8 cellular contexts compared by ENCODE assay signal in the genomic region with DNA sequence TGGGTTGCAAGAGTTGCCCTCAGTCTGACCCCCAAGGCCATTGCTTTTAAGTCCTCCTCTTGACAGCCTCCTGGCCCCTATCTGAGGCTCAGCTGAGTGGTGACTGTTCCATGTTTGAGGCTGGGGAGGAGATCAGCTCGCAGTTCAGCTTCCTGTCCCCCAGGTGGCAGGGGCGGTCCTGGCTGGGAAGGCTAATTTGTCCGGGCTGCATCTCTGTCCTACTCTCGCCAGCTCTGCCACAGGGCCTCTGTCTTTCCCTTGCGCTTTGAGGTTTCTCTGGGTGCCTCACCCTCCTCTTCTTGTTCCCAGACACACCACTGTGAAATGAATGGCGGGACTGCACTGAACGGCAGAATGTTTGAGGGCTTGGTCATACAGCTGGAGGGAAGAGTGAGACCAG.
DNase-seq lines count a peak whose midpoint lies in the region; ATAC-seq, FAIRE-seq and TF ChIP-seq lines count a peak whose summit lies in the region.

No MANE protein-coding gene starts in this region.

- no peak overlapping the region for H3K27ac ChIP-seq in OCI-LY7 (ENCODE audit: low read depth, low read length, poor library complexity, severe bottlenecking)

- H3K4me1 ChIP-seq in OCI-LY7 (ENCODE audit: insufficient read depth, low read length, poor library complexity, severe bottlenecking): no peaks in the 10 kb centered on the region

- no peaks in the 10 kb centered on the region for H3K79me2 ChIP-seq in OCI-LY7 (ENCODE audit: insufficient read depth, low read depth, low read length)

- H3K36me3 ChIP-seq in OCI-LY7 (ENCODE audit: insufficient read depth, low read length): no peaks in the 10 kb centered on the region

- no peak overlapping the region for H3K4me3 Mint-ChIP-seq in stimulated activated naive B cell treated with anti-CD40 and anti-IgM and Interleukin-4, amounts not matched to agents 10 μg/mL and 1 μg/mL and 100 μg/mL, for 72 hours
- H3K4me3 Mint-ChIP-seq in effector memory CD8-positive, alpha-beta T cell: no peak overlapping the region

- peaks cover 0 to 3% of the 10 kb centered on the region in 2 donors for H3K27me3 Mint-ChIP-seq in stimulated activated naive B cell treated with anti-CD40 and anti-IgM and Interleukin-4, amounts not matched to agents 10 μg/mL and 1 μg/mL and 100 μg/mL, for 72 hours
- H3K27me3 Mint-ChIP-seq in effector memory CD8-positive, alpha-beta T cell: peaks cover 0 to 13% of the 10 kb centered on the region in 2 donors

- no peaks in the 10 kb centered on the region for H3K9me3 ChIP-seq in OCI-LY7 (ENCODE audit: low read length)

- ATAC-seq in stimulated activated naive B cell treated with anti-CD40 and anti-IgM and Interleukin-4, amounts not matched to agents 10 μg/mL and 1 μg/mL and 100 μg/mL, for 72 hours (replicated peaks): peak; percentile 31 to 71
- ATAC-seq in HG03159 (IDR thresholded peaks at IDR 0.05; ENCODE audit: unreplicated experiment): no peak
- no peak for ATAC-seq in effector memory CD8-positive, alpha-beta T cell (replicated peaks)

- no peak overlapping the region for H3K4me2 ChIP-seq in OCI-LY7 (ENCODE audit: low read length)

- no peak for FAIRE-seq in D721Med (lab: Jason Lieb, UNC)

- H3K27ac Mint-ChIP-seq in stimulated activated naive B cell treated with anti-CD40 and anti-IgM and Interleukin-4, amounts not matched to agents 10 μg/mL and 1 μg/mL and 100 μg/mL, for 72 hours: no peak overlapping the region
- no peak overlapping the region for H3K27ac Mint-ChIP-seq in effector memory CD8-positive, alpha-beta T cell

- H3K4me3 ChIP-seq in OCI-LY7 (ENCODE audit: low read depth, low read length, poor library complexity, severe bottlenecking): no peak overlapping the region

- TF ChIP-seq CTCF in D721Med (IDR thresholded peaks at IDR 0.05; ENCODE audit: insufficient read depth, missing control alignments) (peak; percentile 24), OCI-LY7 (conservative IDR thresholded peaks at IDR 0.05; ENCODE audit: low read length) (peak; percentile 65)

- no peaks in the 10 kb centered on the region for H3K4me1 Mint-ChIP-seq in stimulated activated naive B cell treated with anti-CD40 and anti-IgM and Interleukin-4, amounts not matched to agents 10 μg/mL and 1 μg/mL and 100 μg/mL, for 72 hours
- H3K4me1 Mint-ChIP-seq in effector memory CD8-positive, alpha-beta T cell (ENCODE audit: low read depth in 2 of 2): no peaks in the 10 kb centered on the region

- DNase-seq in D721Med (ENCODE audit: insufficient read length, low spot score): no peak
- DNase-seq in HPDE6-E6E7 (ENCODE audit: extremely low spot score): peak; percentile 50
- peak; percentile 19 for DNase-seq in OCI-LY7 (ENCODE audit: low spot score)
- DNase-seq in fibroblast of gingiva (ENCODE audit: low read depth): peak; percentile 15
- DNase-seq in stimulated activated naive B cell treated with anti-CD40 and anti-IgM and Interleukin-4, amounts not matched to agents 10 μg/mL and 1 μg/mL and 100 μg/mL, for 72 hours: no peak
- no peak for DNase-seq in effector memory CD8-positive, alpha-beta T cell
- no peak for DNase-seq in GOT3 (lab: John Stamatoyannopoulos, UW)

- H4K20me1 ChIP-seq in OCI-LY7 (ENCODE audit: insufficient read depth, low read length): no peaks in the 10 kb centered on the region

- no peaks in the 10 kb centered on the region for H3K9me3 Mint-ChIP-seq in stimulated activated naive B cell treated with anti-CD40 and anti-IgM and Interleukin-4, amounts not matched to agents 10 μg/mL and 1 μg/mL and 100 μg/mL, for 72 hours
- H3K9me3 Mint-ChIP-seq in effector memory CD8-positive, alpha-beta T cell: no peaks in the 10 kb centered on the region

- intact Hi-C loops in OCI-LY7 (cut with micrococcal nuclease; ENCODE audit: unreplicated experiment): no loop called here

- no peak overlapping the region for H2AFZ ChIP-seq in OCI-LY7 (ENCODE audit: low read length)

- H3K36me3 Mint-ChIP-seq in stimulated activated naive B cell treated with anti-CD40 and anti-IgM and Interleukin-4, amounts not matched to agents 10 μg/mL and 1 μg/mL and 100 μg/mL, for 72 hours: no peaks in the 10 kb centered on the region
- no peaks in the 10 kb centered on the region for H3K36me3 Mint-ChIP-seq in effector memory CD8-positive, alpha-beta T cell (ENCODE audit: insufficient read depth)

- CTCF ChIA-PET in OCI-LY7 (lab: Charles Lee; ENCODE audit: unreplicated experiment): interaction anchor here (0.6 to 0.8 kb wide), 2 partner anchors 81 to 89 kb away, joined by 3 read pairs; no protein-coding TSS in a partner anchor

- no peaks in the 10 kb centered on the region for H3K9me2 ChIP-seq in OCI-LY7 (ENCODE audit: insufficient read depth, low read length)

- BruUV-seq in OCI-LY7 (replicated peaks; lab: Mats Ljungman, UMichigan): no TSS peak

- POLR2A ChIA-PET in OCI-LY7 (lab: Charles Lee): interaction anchor here (0.6 kb wide), 1 partner anchor 34 kb away, joined by 6 read pairs; no protein-coding TSS in a partner anchor

Comparison
In these comparisons a context has a peak if more than half of its experiments do, and no peak if none do; other contexts are left out.
1. DNase-seq: peak in HPDE6-E6E7 (single experiment), OCI-LY7 (single experiment) and fibroblast of gingiva (single experiment); none in D721Med (single experiment), stimulated activated naive B cell treated with anti-CD40 and anti-IgM and Interleukin-4, amounts not matched to agents 10 μg/mL and 1 μg/mL and 100 μg/mL, for 72 hours (single experiment), effector memory CD8-positive, alpha-beta T cell (0 of 3) and GOT3 (single experiment).
2. ATAC-seq: peak in stimulated activated naive B cell treated with anti-CD40 and anti-IgM and Interleukin-4, amounts not matched to agents 10 μg/mL and 1 μg/mL and 100 μg/mL, for 72 hours (2 of 2); none in HG03159 (single experiment) and effector memory CD8-positive, alpha-beta T cell (single experiment).